ENCODE assay signal across 12 cellular contexts in genomic region chr15:72195101-72195511, GRCh38. TPM values are rescaled to one million over a fixed set of nuclear protein-coding genes. Genes with fewer than 3 reads are reported as not detected.
DNase-seq lines count a peak whose midpoint lies in the region; ATAC-seq and TF ChIP-seq lines count a peak whose summit lies in the region.
"Had no signal": no experiment of that assay in that cellular context is flagged by ENCODE, and none has a peak within 500 bp of the region (broad histone marks: within the 10 kb centered on the region; RNA-seq: fewer than 3 reads in every experiment).

No MANE protein-coding gene starts in this region.

- H3K4me2 ChIP-seq in mammary epithelial cell (ENCODE audit: insufficient read depth, low read depth, low read length) (no peak overlapping the region), osteoblast (ENCODE audit: insufficient read depth, low read length) (no peak overlapping the region)

- peaks cover 10% of the 10 kb centered on the region for H3K36me3 ChIP-seq in mammary epithelial cell (ENCODE audit: insufficient read depth, low read length)
- H3K36me3 ChIP-seq in osteoblast (ENCODE audit: insufficient read depth, low read length): peaks cover 21% of the 10 kb centered on the region

- no peak overlapping the region for H3K27ac ChIP-seq in mammary epithelial cell (ENCODE audit: insufficient read depth, low read depth, low read length)
- H3K27ac ChIP-seq in osteoblast (ENCODE audit: low read depth, low read length): no peak overlapping the region

- in situ Hi-C loops in mammary epithelial cell (cut with MboI; ENCODE audit: low sequenced_read_pairs in 2 of 2): no loop called here

- DNase-seq in GM10266 (ENCODE audit: extremely low spot score) (peak; percentile 43), NOMO-1 treated with dmso at 0.1 percent for 144 hours (lab: John Stamatoyannopoulos, UW; ENCODE audit: unreplicated experiment) (peak; percentile 89), mammary epithelial cell (peak; percentile 29), osteoblast (ENCODE audit: insufficient read length, low spot score, missing footprints) (peak; percentile 71), NCI-H748 treated with DMSO at 0.1 percent for 48 hours (lab: John Stamatoyannopoulos, UW) (no peak), NCI-H1105 (lab: John Stamatoyannopoulos, UW) (no peak)
- DNase-seq: CD8-positive, alpha-beta T cell; NCI-H524 treated with DMSO at 0.1 percent for 48 hours; stimulated activated CD8-positive, alpha-beta memory T cell treated with anti-CD3 and anti-CD28 coated beads, Interleukin-4, amount 100 ng/mL, for 48 hours; T-helper 17 cell had no signal

- H3K4me3 ChIP-seq in mammary epithelial cell (replicated peaks in 1 of 3; ENCODE audit: insufficient read depth in 1 of 3, low read depth in 2 of 3, low read length in 3 of 3) (no peak overlapping the region), osteoblast (ENCODE audit: insufficient read depth, low read length) (no peak overlapping the region)

- no TSS peak for BruUV-seq in mammary epithelial cell (replicated peaks; lab: Mats Ljungman, UMichigan)

- H4K20me1 ChIP-seq in mammary epithelial cell (ENCODE audit: insufficient read depth, low read length): no peaks in the 10 kb centered on the region
- H4K20me1 ChIP-seq in osteoblast (ENCODE audit: insufficient read depth, low read length): peaks cover 27% of the 10 kb centered on the region

- no peak for ATAC-seq in GM18498 (IDR thresholded peaks at IDR 0.05; ENCODE audit: unreplicated experiment)
- ATAC-seq in HG02884 (IDR thresholded peaks at IDR 0.05; ENCODE audit: unreplicated experiment): no peak
- ATAC-seq: CD8-positive, alpha-beta T cell; T-helper 17 cell had no signal

- H3K9me3 ChIP-seq in mammary epithelial cell (replicated peaks; ENCODE audit: insufficient read depth, low read length) (no peaks in the 10 kb centered on the region), osteoblast (ENCODE audit: low read depth, low read length) (no peaks in the 10 kb centered on the region)

- no peak overlapping the region for H3K9ac ChIP-seq in mammary epithelial cell (ENCODE audit: insufficient read depth, low read length)

- dilution Hi-C loops in mammary epithelial cell (cut with HindIII; ENCODE audit: low sequenced_read_pairs): no loop called here

- H2AFZ ChIP-seq in mammary epithelial cell (ENCODE audit: low read depth, low read length) (peak overlapping the region; percentile 8), osteoblast (ENCODE audit: low read length) (no peak overlapping the region)

- peaks cover 46% of the 10 kb centered on the region for H3K4me1 ChIP-seq in mammary epithelial cell (ENCODE audit: insufficient read depth, low read length)
- H3K4me1 ChIP-seq in osteoblast (ENCODE audit: insufficient read depth, low read length): peaks cover 3% of the 10 kb centered on the region

- peaks cover under 1% of the 10 kb centered on the region for H3K79me2 ChIP-seq in mammary epithelial cell (ENCODE audit: insufficient read depth, low read length)
- no peaks in the 10 kb centered on the region for H3K79me2 ChIP-seq in osteoblast (ENCODE audit: insufficient read depth, low read length)

- H3K27me3 ChIP-seq in mammary epithelial cell (ENCODE audit: insufficient read depth, low read length): no peaks in the 10 kb centered on the region
- peaks cover 5% of the 10 kb centered on the region for H3K27me3 ChIP-seq in osteoblast (ENCODE audit: insufficient read depth, low read length)

- CTCF ChIA-PET in mammary epithelial cell (lab: Charles Lee; ENCODE audit: low non-redundant PET): no interaction called here

- intact Hi-C loops in mammary epithelial cell (cut with micrococcal nuclease): loop anchor here (5.0 kb wide), 2 partner anchors 277 to 387 kb away; partner anchors contain the start of gene ARIH1

- WGBS in mammary epithelial cell (ENCODE audit: low coverage, missing lambda C conversion rate): 53% methylated on average over 3 of the region's 6 CpGs

- TF ChIP-seq CTCF in GM10266 (IDR thresholded peaks at IDR 0.05; ENCODE audit: control insufficient read depth, insufficient read depth, low read depth, missing control alignments): no peak
- no peak for TF ChIP-seq CTCF in mammary epithelial cell (conservative IDR thresholded peaks at IDR 0.05 in 1 of 2, IDR thresholded peaks at IDR 0.05 in 1 of 2; ENCODE audit: extremely low read depth in 1 of 2, insufficient read depth in 1 of 2, low read depth in 1 of 2, low read length in 2 of 2)
- TF ChIP-seq CTCF in osteoblast (IDR thresholded peaks at IDR 0.05; ENCODE audit: extremely low read depth, low read depth, low read length): no peak

RNA-seq across cellular contexts. Expression of gene GRAMD2A, which starts 2.5 kb away (rescaled TPM):
- total RNA-seq in mammary epithelial cell: 10 to 100 TPM; 16.0 to 45.0 TPM
- polyA plus RNA-seq in mammary epithelial cell: 13.0 TPM
- polyA minus RNA-seq in mammary epithelial cell: 14.2 TPM
- not detected in 2 replicates for total RNA-seq in osteoblast
- total RNA-seq: CD8-positive, alpha-beta T cell; T-helper 17 cell had no signal

RNA-seq across cellular contexts. Expression of gene PKM, which starts 35.9 kb away (rescaled TPM):
- total RNA-seq in mammary epithelial cell (1,000 to 10,000 TPM; 2,783 to 3,063 TPM), osteoblast (1,919 and 2,299 TPM in 2 replicates)
- 3,498 TPM for polyA plus RNA-seq in mammary epithelial cell
- 5,832 TPM for polyA minus RNA-seq in mammary epithelial cell

Comparison
In these comparisons a context has a peak if more than half of its experiments do, and no peak if none do; other contexts are left out.
1. DNase-seq: peak in GM10266 (single experiment), NOMO-1 treated with dmso at 0.1 percent for 144 hours (single experiment), mammary epithelial cell (single experiment) and osteoblast (single experiment); none in NCI-H748 treated with DMSO at 0.1 percent for 48 hours (single experiment) and NCI-H1105 (single experiment).
2. RNA of gene GRAMD2A, which starts 2.5 kb away (total RNA-seq): 16.0 to 45.0 TPM in mammary epithelial cell; not detected in osteoblast; every median in the first group is over 10 times any median in the second.